ENCODE assay signal across 8 cellular contexts in the genomic region with DNA sequence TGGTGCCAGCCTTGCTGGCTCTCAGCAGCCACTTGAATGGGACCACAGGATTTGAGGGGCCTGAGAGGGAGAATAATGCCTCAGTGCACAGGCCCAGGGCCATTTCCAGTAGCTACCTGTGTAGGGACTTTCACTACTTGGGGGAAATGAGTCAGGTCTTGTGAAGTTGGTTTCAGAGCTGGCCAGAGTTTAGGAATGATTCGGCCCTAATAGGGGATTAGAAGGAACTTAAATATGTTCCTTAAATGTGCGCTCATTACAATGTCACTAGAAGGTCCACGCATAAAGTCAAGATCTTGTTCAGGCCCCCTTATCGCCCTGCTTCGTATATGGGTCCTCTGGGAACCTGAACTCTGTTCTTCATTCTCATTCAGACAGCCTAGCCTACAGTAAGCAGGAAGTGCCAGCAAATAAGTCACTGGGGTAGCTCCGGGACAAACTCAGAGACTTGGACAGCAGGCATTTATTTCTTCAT. TPM values are rescaled to one million over a fixed set of nuclear protein-coding genes. Genes with fewer than 3 reads are reported as not detected.
A peak's percentile ranks its signal among the peaks of the same experiment; 100 is the strongest.
DNase-seq lines count a peak whose midpoint lies in the region; ATAC-seq and TF ChIP-seq lines count a peak whose summit lies in the region.

No MANE protein-coding gene starts in this region.

- no peaks in the 10 kb centered on the region for H4K20me1 ChIP-seq in GM23248 (ENCODE audit: insufficient read depth)
- no peaks in the 10 kb centered on the region for H4K20me1 ChIP-seq in PC-9 (ENCODE audit: insufficient read depth)

- TF ChIP-seq CTCF in PC-9 (conservative IDR thresholded peaks at IDR 0.05), result no peak

- H3K36me3 ChIP-seq in GM23248 (ENCODE audit: low read depth), result no peaks in the 10 kb centered on the region
- no peaks in the 10 kb centered on the region for H3K36me3 ChIP-seq in PC-9 (ENCODE audit: low read depth)

- H3K4me1 ChIP-seq in GM23248 (ENCODE audit: insufficient read depth) (no peaks in the 10 kb centered on the region), PC-9 (replicated peaks; ENCODE audit: insufficient read depth) (peaks cover 18% of the 10 kb centered on the region)

- H2AFZ ChIP-seq in GM23248, result 0 out of 2 replicates have a peak overlapping the region, but pooled peaks have one; percentile 26
- H2AFZ ChIP-seq in PC-9, result peak overlapping the region; percentile 71; the same call in 1 of the 2 replicates

- no peaks in the 10 kb centered on the region for H3K79me2 ChIP-seq in GM23248 (ENCODE audit: insufficient read depth)
- H3K79me2 ChIP-seq in PC-9 (ENCODE audit: low read depth), result no peaks in the 10 kb centered on the region; the same call in 1 of the 2 replicates

- H3K4me3 Mint-ChIP-seq in natural killer cell treated with Interleukin-12 subunit alpha and Interleukin-12 subunit beta and Interleukin-15 and Interleukin-18, amount 100 ng/mL, for 72 hours, result peak overlapping the region; percentile 8

- peak; percentile 61 for ATAC-seq in GM18511 (IDR thresholded peaks at IDR 0.05; ENCODE audit: unreplicated experiment)
- ATAC-seq in natural killer cell treated with Interleukin-12 subunit alpha and Interleukin-12 subunit beta and Interleukin-15 and Interleukin-18, amount 100 ng/mL, for 72 hours, result peak; percentile 21 to 48

- WGBS in GM23248 (ENCODE audit: low coverage in 1 of 2, low lambda C conversion rate in 2 of 2, missing lambda C conversion rate in 2 of 2), 2 experiments, result 77 to 78% methylated on average over 6 of the region's 6 CpGs

- peaks cover 12 to 26% of the 10 kb centered on the region in 2 donors for H3K27me3 Mint-ChIP-seq in natural killer cell treated with Interleukin-12 subunit alpha and Interleukin-12 subunit beta and Interleukin-15 and Interleukin-18, amount 100 ng/mL, for 72 hours

- H3K27me3 ChIP-seq in GM23248 (replicated peaks; ENCODE audit: insufficient read depth) (no peaks in the 10 kb centered on the region), PC-9 (ENCODE audit: insufficient read depth, low read depth) (no peaks in the 10 kb centered on the region)

- intact Hi-C loops in PC-9 (cut with micrococcal nuclease; ENCODE audit: unreplicated experiment), result no loop called here

- H3K27ac ChIP-seq in GM23248 (no peak overlapping the region), PC-9 (no peak overlapping the region)

- H3K4me2 ChIP-seq in GM23248 (ENCODE audit: unreplicated experiment) (no peak overlapping the region), PC-9 (no peak overlapping the region)

- no peak overlapping the region for H3K4me3 ChIP-seq in GM23248
- no peak overlapping the region for H3K4me3 ChIP-seq in PC-9

- H3K4me1 Mint-ChIP-seq in natural killer cell treated with Interleukin-12 subunit alpha and Interleukin-12 subunit beta and Interleukin-15 and Interleukin-18, amount 100 ng/mL, for 72 hours (ENCODE audit: low read depth in 2 of 2), result peaks cover 28 to 32% of the 10 kb centered on the region in 2 donors

- no peak overlapping the region for H3K9ac ChIP-seq in GM23248

- BruUV-seq in PC-9 (replicated peaks; lab: Mats Ljungman, UMichigan), result no TSS peak

- CTCF ChIA-PET in PC-9 (lab: Charles Lee), result interaction anchor here (0.7 to 1.2 kb wide), 3 partner anchors 9 to 1057 kb away, joined by 3 to 6 read pairs (median 4); no protein-coding TSS in a partner anchor

- peak overlapping the region; percentile 35 to 48 for H3K27ac Mint-ChIP-seq in natural killer cell treated with Interleukin-12 subunit alpha and Interleukin-12 subunit beta and Interleukin-15 and Interleukin-18, amount 100 ng/mL, for 72 hours

- DNase-seq in GM23248, result no peak
- DNase-seq in PC-9, result no peak
- no peak for DNase-seq in natural killer cell treated with Interleukin-12 subunit alpha and Interleukin-12 subunit beta and Interleukin-15 and Interleukin-18, amount 100 ng/mL, for 72 hours (ENCODE audit: low spot score)
- DNase-seq in SIG-M5 (lab: John Stamatoyannopoulos, UW), result no peak
- no peak for DNase-seq in NCI-H187 treated with DMSO at 0.1 percent for 48 hours (lab: John Stamatoyannopoulos, UW)
- no peak for DNase-seq in 8988T
- no peak for DNase-seq in globus pallidus (ENCODE audit: low spot score)

- no peaks in the 10 kb centered on the region for H3K9me3 ChIP-seq in GM23248 (ENCODE audit: low read depth)
- H3K9me3 ChIP-seq in PC-9 (ENCODE audit: insufficient read depth, low read depth), result no peaks in the 10 kb centered on the region

- H3K9me3 Mint-ChIP-seq in natural killer cell treated with Interleukin-12 subunit alpha and Interleukin-12 subunit beta and Interleukin-15 and Interleukin-18, amount 100 ng/mL, for 72 hours, result no peaks in the 10 kb centered on the region

- no peaks in the 10 kb centered on the region for H3K36me3 Mint-ChIP-seq in natural killer cell treated with Interleukin-12 subunit alpha and Interleukin-12 subunit beta and Interleukin-15 and Interleukin-18, amount 100 ng/mL, for 72 hours

- POLR2A ChIA-PET in PC-9 (lab: Charles Lee; ENCODE audit: unreplicated experiment), result interaction anchor here (0.6 to 1.0 kb wide), 2 partner anchors 9 to 20 kb away, joined by 3 to 9 read pairs; no protein-coding TSS in a partner anchor

- H3K9me2 ChIP-seq in GM23248 (ENCODE audit: insufficient read depth) (no peaks in the 10 kb centered on the region), PC-9 (ENCODE audit: insufficient read depth) (no peaks in the 10 kb centered on the region)

- in situ Hi-C loops in GM23248 (cut with MboI), result no loop called here

- no peaks in the 10 kb centered on the region for H3F3A ChIP-seq in GM23248 (ENCODE audit: insufficient read depth)
- H3F3A ChIP-seq in PC-9 (ENCODE audit: insufficient read depth, low read depth), result peaks cover 15% of the 10 kb centered on the region; the same call in 1 of the 2 replicates

RNA-seq across cellular contexts. Expression of a gene that starts 5.6 kb away (rescaled TPM):
- 76.3 and 86.9 TPM in 2 replicates for total RNA-seq in GM23248 (2014; rRNA removed; shearing (Covaris generic))
- polyA plus RNA-seq in GM23248 (2016; fragmentation: Nextera tagmentation; extraction: Ambion mirVana), result 106 and 108 TPM in 2 replicates
- total RNA-seq in PC-9 (2021), result 202 and 277 TPM in 2 replicates
- 100 to 1,000 TPM; 137 to 181 TPM for total RNA-seq in natural killer cell treated with Interleukin-12 subunit alpha and Interleukin-12 subunit beta and Interleukin-15 and Interleukin-18, amount 100 ng/mL, for 72 hours

RNA-seq across cellular contexts. Expression of a gene that starts 23.4 kb away (rescaled TPM):
- total RNA-seq in GM23248 (2014; rRNA removed; shearing (Covaris generic)), result 462 and 474 TPM in 2 replicates
- 759 and 775 TPM in 2 replicates for polyA plus RNA-seq in GM23248 (2016; fragmentation: Nextera tagmentation; extraction: Ambion mirVana)
- 1,455 and 1,838 TPM in 2 replicates for total RNA-seq in PC-9 (2021)
- 100 to 1,000 TPM; 246 to 396 TPM for total RNA-seq in natural killer cell treated with Interleukin-12 subunit alpha and Interleukin-12 subunit beta and Interleukin-15 and Interleukin-18, amount 100 ng/mL, for 72 hours

RNA-seq across cellular contexts. Expression of a gene that starts 38.8 kb away (rescaled TPM):
- total RNA-seq in GM23248 (2014; rRNA removed; shearing (Covaris generic)), result 30.3 and 37.3 TPM in 2 replicates
- polyA plus RNA-seq in GM23248 (2016; fragmentation: Nextera tagmentation; extraction: Ambion mirVana), result 38.2 and 39.1 TPM in 2 replicates
- 211 and 221 TPM in 2 replicates for total RNA-seq in PC-9 (2021)
- 100 to 1,000 TPM; 145 to 291 TPM for total RNA-seq in natural killer cell treated with Interleukin-12 subunit alpha and Interleukin-12 subunit beta and Interleukin-15 and Interleukin-18, amount 100 ng/mL, for 72 hours

RNA-seq across cellular contexts. Expression of a gene that starts 45.0 kb away (rescaled TPM):
- 2.8 and 12.9 TPM in 2 replicates for total RNA-seq in GM23248 (2014; rRNA removed; shearing (Covaris generic))
- 4.4 and 4.5 TPM in 2 replicates for polyA plus RNA-seq in GM23248 (2016; fragmentation: Nextera tagmentation; extraction: Ambion mirVana)
- total RNA-seq in PC-9 (2021), result 3.0 and 7.3 TPM in 2 replicates
- 1 to 10 TPM; 3.8 to 5.6 TPM for total RNA-seq in natural killer cell treated with Interleukin-12 subunit alpha and Interleukin-12 subunit beta and Interleukin-15 and Interleukin-18, amount 100 ng/mL, for 72 hours

RNA-seq across cellular contexts. Expression of a gene that starts 45.2 kb away (rescaled TPM):
- 0.76 and 1.4 TPM in 2 replicates for total RNA-seq in GM23248 (2014; rRNA removed; shearing (Covaris generic))
- 1.8 TPM in 2 replicates for polyA plus RNA-seq in GM23248 (2016; fragmentation: Nextera tagmentation; extraction: Ambion mirVana)
- total RNA-seq in PC-9 (2021), result 4.2 and 4.4 TPM in 2 replicates
- 1 to 10 TPM; 2.4 to 8.4 TPM for total RNA-seq in natural killer cell treated with Interleukin-12 subunit alpha and Interleukin-12 subunit beta and Interleukin-15 and Interleukin-18, amount 100 ng/mL, for 72 hours
